In genomic region chr1:75611014-75611413, GRCh38 we compare ENCODE assay signal across 19 cellular contexts. TPM values are rescaled to one million over a fixed set of nuclear protein-coding genes. Genes with fewer than 3 reads are reported as not detected.
DNase-seq lines count a peak whose midpoint lies in the region; TF ChIP-seq lines count a peak whose summit lies in the region.
"Had no signal": no experiment of that assay in that cellular context is flagged by ENCODE, and none has a peak within 500 bp of the region (broad histone marks: within the 10 kb centered on the region; RNA-seq: fewer than 3 reads in every experiment).

TSS of gene SLC44A5 (minus strand) at chr1:75611114. CDS start at chr1:75541447, 69,667 bp downstream.

- DNase-seq in MCF 10A (ENCODE audit: unreplicated experiment) (no peak), breast epithelium (ENCODE audit: low spot score in 2 of 2) (no peak), glutamatergic neuron (no peak), occipital lobe (lab: John Stamatoyannopoulos, UW) (no peak), GM10248 (ENCODE audit: extremely low spot score) (no peak), T-helper 2 cell (no peak), stomach (no peak)
- DNase-seq: AML-193; CD8-positive, alpha-beta T cell; DMS 273 treated with DMSO at 0.1 percent for 48 hours; DMS53; DND-41; EL; GM23248; IMR-90 had no signal

- no peaks in the 10 kb centered on the region for H3K36me3 Mint-ChIP-seq in MCF 10A (ENCODE audit: insufficient read depth, unreplicated experiment)
- no peaks in the 10 kb centered on the region for H3K36me3 Mint-ChIP-seq in glutamatergic neuron (ENCODE audit: unreplicated experiment)
- H3K36me3 Mint-ChIP-seq: CD8-positive, alpha-beta T cell had no signal

- BruUV-seq in MCF 10A (replicated peaks; lab: Mats Ljungman, UMichigan), result no TSS peak

- H3K36me3 ChIP-seq in breast epithelium (no peaks in the 10 kb centered on the region), stomach (no peaks in the 10 kb centered on the region)
- H3K36me3 ChIP-seq: HAP-1 had no signal

- intact Hi-C loops in MCF 10A (cut with micrococcal nuclease), result no loop called here
- intact Hi-C loops in breast epithelium (cut with DNase I; ENCODE audit: low total_unique reads), result no loop called here
- intact Hi-C loops in stomach (cut with DNase I; ENCODE audit: low total_unique reads), result no loop called here

- H3K27ac Mint-ChIP-seq in MCF 10A (ENCODE audit: low read depth, unreplicated experiment) (no peak within 1 kb of the TSS), glutamatergic neuron (ENCODE audit: unreplicated experiment) (no peak within 1 kb of the TSS)
- H3K27ac Mint-ChIP-seq: CD8-positive, alpha-beta T cell had no signal

- no peak for TF ChIP-seq POLR2A in breast epithelium (IDR thresholded peaks at IDR 0.05)
- TF ChIP-seq POLR2A in stomach (IDR thresholded peaks at IDR 0.05), result no peak

- no peak within 1 kb of the TSS for H3K4me3 ChIP-seq in breast epithelium
- H3K4me3 ChIP-seq in stomach, result no peak within 1 kb of the TSS
- H3K4me3 ChIP-seq: A549, GM23248, HAP-1 had no signal

- WGBS in stomach, 5 donors, result 82 to 95% (median 89%) methylated on average over 1 of the region's 1 CpG

- no peaks in the 10 kb centered on the region for H3K9me3 ChIP-seq in breast epithelium
- no peaks in the 10 kb centered on the region for H3K9me3 ChIP-seq in stomach
- H3K9me3 ChIP-seq: A549, HAP-1 had no signal

- H3K27me3 Mint-ChIP-seq in MCF 10A (ENCODE audit: insufficient read depth, unreplicated experiment), result peaks cover 29% of the 10 kb centered on the region
- peaks cover 10% of the 10 kb centered on the region for H3K27me3 Mint-ChIP-seq in glutamatergic neuron (ENCODE audit: unreplicated experiment)

- H3K4me3 Mint-ChIP-seq in MCF 10A (ENCODE audit: unreplicated experiment) (no peak within 1 kb of the TSS), glutamatergic neuron (ENCODE audit: unreplicated experiment) (no peak within 1 kb of the TSS)
- H3K4me3 Mint-ChIP-seq: CD8-positive, alpha-beta T cell had no signal

- H3K27me3 ChIP-seq in breast epithelium (peaks cover 0 to 35% of the 10 kb centered on the region in 2 donors), stomach (peaks cover 0 to 52% (median 31%) of the 10 kb centered on the region in 3 donors)

- no peak within 1 kb of the TSS for H3K27ac ChIP-seq in breast epithelium
- H3K27ac ChIP-seq in stomach, result no peak within 1 kb of the TSS
- H3K27ac ChIP-seq: 22Rv1, A549, GM23248 had no signal

- TF ChIP-seq EP300 in stomach (IDR thresholded peaks at IDR 0.05), result no peak

- TF ChIP-seq CTCF in MCF 10A (IDR thresholded peaks at IDR 0.05; ENCODE audit: unreplicated experiment) (no peak), breast epithelium (IDR thresholded peaks at IDR 0.05) (no peak), glutamatergic neuron (IDR thresholded peaks at IDR 0.05; ENCODE audit: partially characterized antibody, unreplicated experiment) (no peak), GM10248 (IDR thresholded peaks at IDR 0.05; ENCODE audit: control extremely low read depth, extremely low read depth, low read depth, missing control alignments) (no peak), stomach (IDR thresholded peaks at IDR 0.05) (no peak)

- no peaks in the 10 kb centered on the region for H3K4me1 ChIP-seq in breast epithelium
- H3K4me1 ChIP-seq in stomach, result peaks cover 16 to 20% (median 18%) of the 10 kb centered on the region in 4 donors
- H3K4me1 ChIP-seq: A549, HAP-1 had no signal

- POLR2A ChIA-PET in MCF 10A (lab: Yijun Ruan, JAX), result no interaction called here
- POLR2A ChIA-PET in GM10248 (lab: Yijun Ruan, JAX), result no interaction called here

- peaks cover 6% of the 10 kb centered on the region for H3K4me1 Mint-ChIP-seq in MCF 10A (ENCODE audit: insufficient read depth, unreplicated experiment)
- peaks cover 15% of the 10 kb centered on the region for H3K4me1 Mint-ChIP-seq in glutamatergic neuron (ENCODE audit: low read depth, unreplicated experiment)

- H3K9me3 Mint-ChIP-seq in MCF 10A (ENCODE audit: unreplicated experiment) (no peaks in the 10 kb centered on the region), glutamatergic neuron (ENCODE audit: unreplicated experiment) (no peaks in the 10 kb centered on the region)
- H3K9me3 Mint-ChIP-seq: CD8-positive, alpha-beta T cell had no signal

- CTCF ChIA-PET in MCF 10A (lab: Yijun Ruan, JAX), result interaction anchor here (0.8 to 2.5 kb wide), 2 partner anchors 21 to 378 kb away, joined by 3 to 12 read pairs; no protein-coding TSS in a partner anchor
- CTCF ChIA-PET in GM10248 (lab: Yijun Ruan, JAX), result interaction anchor here (1.3 kb wide), 1 partner anchor 21 kb away, joined by 4 read pairs; no protein-coding TSS in a partner anchor

RNA-seq across cellular contexts. Expression of gene SLC44A5, which starts in this region (rescaled TPM):
- total RNA-seq in MCF 10A (2022) (11.6 and 14.3 TPM in 2 replicates), breast epithelium (1 to 10 TPM in 2 of 3 donors, under 1 TPM in 1; 0.16 to 3.6 (median 3.5) TPM), glutamatergic neuron (ENCODE audit: unreplicated experiment) (15.4 TPM), occipital lobe (266 TPM), stomach (1 to 10 TPM in 2 of 5 donors, under 1 TPM in 1, not detected in 2; 0.29 to 6.7 (median 4.6) TPM)
- polyA plus RNA-seq in stomach, result 1 to 10 TPM in 1 of 3 donors, under 1 TPM in 1, not detected in 1; 0.12 to 3.9 TPM
- total RNA-seq: G401, GM23248 had no signal
- polyA plus RNA-seq: GM23248, IMR-90 had no signal

Comparison
In these comparisons a context has a peak if more than half of its experiments do, and no peak if none do; other contexts are left out.
1. RNA of gene SLC44A5 (total RNA-seq): 266 TPM in occipital lobe (single experiment); 15.4 TPM in glutamatergic neuron (single experiment), 11.6 to 14.3 TPM in MCF 10A, 0.16 to 3.6 TPM in breast epithelium and 0.29 to 6.7 TPM in stomach; every median in the first group is over 10 times any median in the second.